Comparison of ENCODE assay signal across 1 cellular context in the genomic region with DNA sequence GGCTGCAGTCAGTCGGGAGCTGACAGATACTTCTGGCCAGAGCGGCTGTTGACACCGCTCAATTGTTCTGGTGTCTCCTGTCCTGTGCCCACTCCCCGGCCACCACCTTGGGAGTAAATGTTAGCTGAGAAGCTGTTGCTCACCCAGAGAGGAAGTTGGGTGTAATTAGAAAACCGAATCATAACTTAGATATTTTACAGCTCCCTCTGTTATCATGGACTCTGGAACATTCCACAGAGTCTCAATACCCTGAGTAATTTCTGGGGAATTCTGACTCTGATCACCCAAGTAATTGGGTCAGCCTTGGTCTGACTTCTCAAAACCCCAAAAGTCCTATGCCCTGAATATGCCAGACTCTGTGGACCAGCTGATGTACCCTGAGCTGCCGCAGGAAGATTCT.
TF ChIP-seq lines count a peak whose summit lies in the region.

No MANE protein-coding gene starts in this region.

TF ChIP-seq in SK-N-SH, 30 proteins besides CTCF, POLR2A, EP300 and RAD21 (continued from another document):
- TF ChIP-seq IRF3 (IDR thresholded peaks at IDR 0.05; ENCODE audit: low read depth, low read length) (no peak), EZH2phosphoT487 (IDR thresholded peaks at IDR 0.05; ENCODE audit: borderline replicate concordance, low read depth) (no peak), SMC3 (IDR thresholded peaks at IDR 0.05; ENCODE audit: low read depth, low read length) (no peak)
- TF ChIP-seq, protein P1, sequence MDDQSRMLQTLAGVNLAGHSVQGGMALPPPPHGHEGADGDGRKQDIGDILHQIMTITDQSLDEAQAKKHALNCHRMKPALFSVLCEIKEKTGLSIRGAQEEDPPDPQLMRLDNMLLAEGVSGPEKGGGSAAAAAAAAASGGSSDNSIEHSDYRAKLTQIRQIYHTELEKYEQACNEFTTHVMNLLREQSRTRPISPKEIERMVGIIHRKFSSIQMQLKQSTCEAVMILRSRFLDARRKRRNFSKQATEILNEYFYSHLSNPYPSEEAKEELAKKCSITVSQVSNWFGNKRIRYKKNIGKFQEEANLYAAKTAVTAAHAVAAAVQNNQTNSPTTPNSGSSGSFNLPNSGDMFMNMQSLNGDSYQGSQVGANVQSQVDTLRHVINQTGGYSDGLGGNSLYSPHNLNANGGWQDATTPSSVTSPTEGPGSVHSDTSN (IDR thresholded peaks at IDR 0.05): no peak
